ENCODE assay signal across 1 cellular context in genomic region chr7:18520450-18521235, GRCh38.
TF ChIP-seq lines count a peak whose summit lies in the region.

No MANE protein-coding gene starts in this region.

TF ChIP-seq in GM23338, 12 proteins besides CTCF, POLR2A, EP300 and RAD21:
- no peak for TF ChIP-seq REST (IDR thresholded peaks at IDR 0.05; ENCODE audit: unreplicated experiment)
- no peak for TF ChIP-seq CREB1 (CRISPR knock-in tag; IDR thresholded peaks at IDR 0.05; ENCODE audit: low read depth)
- TF ChIP-seq ZNF114 (CRISPR knock-in tag; IDR thresholded peaks at IDR 0.05): no peak
- no peak for TF ChIP-seq NANOG (IDR thresholded peaks at IDR 0.05; ENCODE audit: borderline replicate concordance)
- no peak for TF ChIP-seq STAT1 (IDR thresholded peaks at IDR 0.05; ENCODE audit: unreplicated experiment)
- no peak for TF ChIP-seq POLR2AphosphoS5 (IDR thresholded peaks at IDR 0.05; ENCODE audit: low read depth)
- TF ChIP-seq EZH2phosphoT487 (IDR thresholded peaks at IDR 0.05; ENCODE audit: unreplicated experiment): no peak
- TF ChIP-seq EZH2 (IDR thresholded peaks at IDR 0.05; ENCODE audit: low read depth, unreplicated experiment): no peak
- no peak for TF ChIP-seq ZNF331 (CRISPR knock-in tag; IDR thresholded peaks at IDR 0.05; ENCODE audit: low read depth)
- no peak for TF ChIP-seq ZNF462 (CRISPR knock-in tag; IDR thresholded peaks at IDR 0.05)
- TF ChIP-seq JUNB (IDR thresholded peaks at IDR 0.05; ENCODE audit: unreplicated experiment): no peak
- TF ChIP-seq ETS1 (IDR thresholded peaks at IDR 0.05): no peak
